ENCODE assay signal across 10 cellular contexts in the genomic region with DNA sequence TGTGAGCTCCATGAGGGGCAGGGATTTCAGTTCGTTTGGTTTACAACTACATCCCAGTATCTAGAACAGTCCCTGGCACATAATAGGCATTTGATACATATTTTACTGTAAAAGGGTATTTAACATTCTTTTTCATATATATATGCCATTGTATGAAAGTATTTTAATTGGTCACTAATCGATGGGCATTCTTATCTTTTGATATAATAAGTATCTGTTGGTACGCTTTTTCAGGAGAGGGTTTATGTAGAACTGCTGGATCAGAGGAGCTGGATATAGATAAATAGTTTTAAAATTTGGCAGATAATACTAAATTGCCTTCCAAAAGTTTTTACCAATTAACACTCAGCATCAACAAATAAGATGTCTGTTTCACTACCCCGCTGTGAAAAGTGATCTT. TPM values are rescaled to one million over a fixed set of nuclear protein-coding genes. Genes with fewer than 3 reads are reported as not detected.
DNase-seq lines count a peak whose midpoint lies in the region; ATAC-seq and TF ChIP-seq lines count a peak whose summit lies in the region.
"Had no signal": no experiment of that assay in that cellular context is flagged by ENCODE, and none has a peak within 500 bp of the region (broad histone marks: within the 10 kb centered on the region; RNA-seq: fewer than 3 reads in every experiment).

No MANE protein-coding gene starts in this region.

- TF ChIP-seq EP300 in ovary (IDR thresholded peaks at IDR 0.05), result no peak

- H3K36me3 ChIP-seq in BJ (ENCODE audit: control insufficient read depth, insufficient read depth, low read length), result no peaks in the 10 kb centered on the region
- peaks cover 13% of the 10 kb centered on the region for H3K36me3 ChIP-seq in NT2/D1 (ENCODE audit: insufficient read depth, insufficient read length, low read length)
- no peaks in the 10 kb centered on the region for H3K36me3 ChIP-seq in ovary

- H3K36me3 Mint-ChIP-seq in activated naive CD4-positive, alpha-beta T cell treated with anti-CD3 and anti-CD28 coated beads, Interleukin-2, amount 50 U/mL, for 72 hours, result peaks cover 4 to 27% of the 10 kb centered on the region in 2 donors

- TF ChIP-seq CTCF in BJ (IDR thresholded peaks at IDR 0.05; ENCODE audit: insufficient read depth, low read depth, low read length) (no peak), epithelial cell of proximal tubule (conservative IDR thresholded peaks at IDR 0.05; ENCODE audit: low read depth, low read length) (no peak), ovary (IDR thresholded peaks at IDR 0.05) (no peak)

- peaks cover 0 to 6% of the 10 kb centered on the region in 2 donors for H3K9me3 Mint-ChIP-seq in activated naive CD4-positive, alpha-beta T cell treated with anti-CD3 and anti-CD28 coated beads, Interleukin-2, amount 50 U/mL, for 72 hours

- H3K9ac ChIP-seq in NT2/D1 (ENCODE audit: insufficient read length, low read depth), result peak overlapping the region; percentile 86

- no peak for DNase-seq in BJ (ENCODE audit: low read depth)
- no peak for DNase-seq in NT2/D1 (ENCODE audit: low read depth, low spot score)
- DNase-seq in epithelial cell of proximal tubule (ENCODE audit: low read depth), result no peak
- no peak for DNase-seq in ovary
- DNase-seq in activated CD8-positive, alpha-beta memory T cell treated with anti-CD3 and anti-CD28 coated beads for 24 hours, result no peak
- no peak for DNase-seq in activated naive CD4-positive, alpha-beta T cell treated with anti-CD3 and anti-CD28 coated beads, Interleukin-2, amount 50 U/mL, for 72 hours (ENCODE audit: low spot score in 2 of 2)
- no peak for DNase-seq in NCI-H187 treated with DMSO at 0.1 percent for 48 hours (lab: John Stamatoyannopoulos, UW)
- DNase-seq: activated naive CD4-positive, alpha-beta T cell treated with anti-CD3 and anti-CD28 coated beads, Interleukin-2, amount 50 U/mL, for 16 hours; GOT3 had no signal

- no peaks in the 10 kb centered on the region for H3K4me1 ChIP-seq in NT2/D1 (ENCODE audit: insufficient read depth, insufficient read length)
- H3K4me1 ChIP-seq in ovary (ENCODE audit: insufficient read depth), result peaks cover 5% of the 10 kb centered on the region

- ATAC-seq in HG02623 (IDR thresholded peaks at IDR 0.05; ENCODE audit: unreplicated experiment), result no peak
- no peak for ATAC-seq in activated naive CD4-positive, alpha-beta T cell treated with anti-CD3 and anti-CD28 coated beads, Interleukin-2, amount 50 U/mL, for 72 hours

- H3K9me3 ChIP-seq in NT2/D1 (ENCODE audit: insufficient read depth, low read length) (no peaks in the 10 kb centered on the region), ovary (no peaks in the 10 kb centered on the region)

- CTCF ChIA-PET in BJ (lab: Yijun Ruan, JAX), result interaction anchor here (0.7 to 1.5 kb wide), 4 partner anchors 10 to 93 kb away, joined by 3 to 4 read pairs (median 4); no protein-coding TSS in a partner anchor

- peak overlapping the region in 1 of 2 donors; percentile 84 for H3K27ac ChIP-seq in ovary

- H3K27me3 ChIP-seq in BJ (ENCODE audit: control insufficient read depth, insufficient read depth, low read length), result no peaks in the 10 kb centered on the region
- H3K27me3 ChIP-seq in NT2/D1 (ENCODE audit: insufficient read depth, insufficient read length), result no peaks in the 10 kb centered on the region
- no peaks in the 10 kb centered on the region for H3K27me3 ChIP-seq in ovary

- peak overlapping the region; percentile 81 for H3K4me3 ChIP-seq in BJ (ENCODE audit: low read depth, low read length)
- peak overlapping the region; percentile 97 for H3K4me3 ChIP-seq in NT2/D1 (ENCODE audit: insufficient read length, low read depth)
- peak overlapping the region; percentile 83 for H3K4me3 ChIP-seq in epithelial cell of proximal tubule (ENCODE audit: low read depth, low read length)
- peak overlapping the region; percentile 90 for H3K4me3 ChIP-seq in ovary

- no peak overlapping the region for H3K27ac Mint-ChIP-seq in activated naive CD4-positive, alpha-beta T cell treated with anti-CD3 and anti-CD28 coated beads, Interleukin-2, amount 50 U/mL, for 72 hours

- no peak for TF ChIP-seq POLR2A in ovary (IDR thresholded peaks at IDR 0.05)

- intact Hi-C loops in ovary (cut with DNase I), result no loop called here

- POLR2A ChIA-PET in BJ (lab: Charles Lee), result no interaction called here

- 18 to 44% (median 33%) methylated on average over 4 of the region's 4 CpGs for WGBS in ovary, 3 donors

RNA-seq across cellular contexts. Expression of a gene that starts 1.0 kb away (rescaled TPM):
- polyA plus RNA-seq in BJ (2011; rRNA removed) (32.0 and 88.4 TPM in 2 replicates), ovary (100 to 1,000 TPM in 1 of 2 donors, 10 to 100 TPM in 1; 86.7 to 135 TPM)
- polyA minus RNA-seq in BJ (2011; rRNA and poly(A)+ RNA removed), result 14.0 and 17.7 TPM in 2 replicates
- total RNA-seq in epithelial cell of proximal tubule (80.3 and 86.5 TPM in 2 replicates), ovary (100 to 1,000 TPM; 103 to 190 (median 117) TPM)
- total RNA-seq in activated naive CD4-positive, alpha-beta T cell treated with anti-CD3 and anti-CD28 coated beads, Interleukin-2, amount 50 U/mL, for 72 hours, result 100 to 1,000 TPM; 133 to 137 TPM
